Comparison of ENCODE assay signal across 31 cellular contexts in the genomic region with DNA sequence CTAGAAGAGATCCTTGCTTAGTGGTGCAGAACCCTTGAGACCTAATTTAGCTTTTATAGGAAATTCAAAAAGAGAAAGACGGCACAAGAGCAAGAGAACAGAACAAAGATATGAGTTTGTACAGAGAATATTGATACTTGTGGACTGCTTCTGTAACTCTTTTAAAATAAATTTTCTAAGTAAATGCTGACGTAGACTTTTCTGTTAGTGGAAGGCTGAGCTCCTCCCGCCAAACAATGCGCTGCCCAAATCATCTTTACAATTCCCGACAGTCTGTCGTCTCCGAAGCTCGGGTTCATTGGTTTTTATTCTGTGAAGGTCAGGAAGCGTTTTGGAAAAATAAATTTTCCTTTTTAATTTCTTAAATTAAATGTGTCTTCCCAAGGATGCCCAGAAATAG. TPM values are rescaled to one million over a fixed set of nuclear protein-coding genes. Genes with fewer than 3 reads are reported as not detected.
"Had no signal": no experiment of that assay in that cellular context is flagged by ENCODE, and none has a peak within 500 bp of the region (broad histone marks: within the 10 kb centered on the region; RNA-seq: fewer than 3 reads in every experiment).

No MANE protein-coding gene starts in this region.

- H3K27ac Mint-ChIP-seq: natural killer cell; nephron; neural progenitor cell; progenitor cell of endocrine pancreas; stimulated activated memory B cell treated with anti-CD40 and anti-IgM and Interleukin-4, amounts not matched to agents 10 μg/mL and 1 μg/mL and 100 μg/mL, for 72 hours; stimulated activated naive CD8-positive, alpha-beta T cell treated with anti-CD3 and anti-CD28 coated beads, Interleukin-15, amount 100 ng/mL, for 72 hours; type B pancreatic cell had no signal

- H3K9me3 Mint-ChIP-seq: natural killer cell; nephron; neural progenitor cell; stimulated activated memory B cell treated with anti-CD40 and anti-IgM and Interleukin-4, amounts not matched to agents 10 μg/mL and 1 μg/mL and 100 μg/mL, for 72 hours; stimulated activated naive CD8-positive, alpha-beta T cell treated with anti-CD3 and anti-CD28 coated beads, Interleukin-15, amount 100 ng/mL, for 72 hours; type B pancreatic cell had no signal

- H2AFZ ChIP-seq: neural progenitor cell, parathyroid adenoma had no signal

- H3K4me3 Mint-ChIP-seq: natural killer cell; nephron; neural progenitor cell; stimulated activated memory B cell treated with anti-CD40 and anti-IgM and Interleukin-4, amounts not matched to agents 10 μg/mL and 1 μg/mL and 100 μg/mL, for 72 hours; stimulated activated naive CD8-positive, alpha-beta T cell treated with anti-CD3 and anti-CD28 coated beads, Interleukin-15, amount 100 ng/mL, for 72 hours; type B pancreatic cell had no signal

- H3K36me3 ChIP-seq: neural progenitor cell, ovary, spleen, suprapubic skin, tibial artery, transverse colon, upper lobe of right lung, uterus had no signal

- H3K9me3 ChIP-seq: ovary, psoas muscle, spleen, suprapubic skin, testis, tibial artery, transverse colon, upper lobe of right lung, uterus had no signal

- H3K27me3 ChIP-seq: neural progenitor cell, ovary, spleen, suprapubic skin, testis, tibial artery, transverse colon, upper lobe of right lung, uterus had no signal

- H3K79me2 ChIP-seq: parathyroid adenoma had no signal

- H3K27ac ChIP-seq: neural progenitor cell, ovary, parathyroid adenoma, psoas muscle, skin epidermis, spleen, suprapubic skin, testis, tibial artery, transverse colon, upper lobe of right lung, uterus had no signal

- H3K4me1 Mint-ChIP-seq: natural killer cell; nephron; stimulated activated memory B cell treated with anti-CD40 and anti-IgM and Interleukin-4, amounts not matched to agents 10 μg/mL and 1 μg/mL and 100 μg/mL, for 72 hours; stimulated activated naive CD8-positive, alpha-beta T cell treated with anti-CD3 and anti-CD28 coated beads, Interleukin-15, amount 100 ng/mL, for 72 hours had no signal

- ATAC-seq: natural killer cell; psoas muscle; right cardiac atrium; sciatic nerve; stimulated activated memory B cell treated with anti-CD40 and anti-IgM and Interleukin-4, amounts not matched to agents 10 μg/mL and 1 μg/mL and 100 μg/mL, for 72 hours; stimulated activated naive CD8-positive, alpha-beta T cell treated with anti-CD3 and anti-CD28 coated beads, Interleukin-15, amount 100 ng/mL, for 72 hours; stimulated activated naive CD8-positive, alpha-beta T cell treated with anti-CD3 and anti-CD28 coated beads, Interleukin-15, Interleukin-2, amounts not matched to agents 100 U/mL and 50 U/mL, for 24 hours; upper lobe of right lung had no signal

- H3K9ac ChIP-seq: neural progenitor cell, parathyroid adenoma had no signal

- H3K4me2 ChIP-seq: neural progenitor cell, smooth muscle cell had no signal

- H3K36me3 Mint-ChIP-seq: natural killer cell; neural progenitor cell; stimulated activated memory B cell treated with anti-CD40 and anti-IgM and Interleukin-4, amounts not matched to agents 10 μg/mL and 1 μg/mL and 100 μg/mL, for 72 hours; type B pancreatic cell had no signal

- H3K27me3 Mint-ChIP-seq: progenitor cell of endocrine pancreas; stimulated activated naive CD8-positive, alpha-beta T cell treated with anti-CD3 and anti-CD28 coated beads, Interleukin-15, amount 100 ng/mL, for 72 hours had no signal

- H3K4me1 ChIP-seq: neural progenitor cell, parathyroid adenoma, psoas muscle, spleen, suprapubic skin, testis, tibial artery, transverse colon, upper lobe of right lung, uterus had no signal

- H3K4me3 ChIP-seq: neural progenitor cell, ovary, psoas muscle, skin epidermis, smooth muscle cell, spleen, suprapubic skin, testis, tibial artery, transverse colon, upper lobe of right lung, uterus had no signal

- DNase-seq: natural killer cell; occipital lobe; ovary; psoas muscle; right cardiac atrium; spleen; stimulated activated CD4-positive, alpha-beta T cell treated with anti-CD3 and anti-CD28 coated beads, Interleukin-12 subunit alpha, Interleukin-12 subunit beta, amount 100 ng/mL, for 4 hours; stimulated activated CD4-positive, alpha-beta T cell treated with anti-CD3 and anti-CD28 coated beads, Interleukin-1b, Interleukin-23, amount 100 ng/mL, for 48 hours; stimulated activated CD4-positive, alpha-beta T cell treated with anti-CD3 and anti-CD28 coated beads, Interleukin-4, amount 100 ng/mL, for 1 hour; stimulated activated CD4-positive, alpha-beta T cell treated with anti-CD3 and anti-CD28 coated beads, Interleukin-4, amount 100 ng/mL, for 4 hours; stimulated activated CD8-positive, alpha-beta memory T cell treated with anti-CD3 and anti-CD28 coated beads, Interleukin-4, amount 100 ng/mL, for 48 hours; stimulated activated naive CD4-positive, alpha-beta T cell; stimulated activated naive CD8-positive, alpha-beta T cell treated with anti-CD3 and anti-CD28 coated beads, Interleukin-15, amount 100 ng/mL, for 72 hours; stimulated activated naive CD8-positive, alpha-beta T cell treated with anti-CD3 and anti-CD28 coated beads, Interleukin-15, Interleukin-2, amounts not matched to agents 100 U/mL and 50 U/mL, for 24 hours; substantia nigra; testis; tibial artery; transverse colon; upper lobe of right lung; uterus had no signal

RNA-seq across cellular contexts. Expression of a gene that starts 22.3 kb away (rescaled TPM):
- total RNA-seq: progenitor cell of endocrine pancreas, renal cortical epithelial cell had no signal
